Comparison of ENCODE assay signal across 17 cellular contexts in genomic region chr12:20000229-20000869, GRCh38.
DNase-seq lines count a peak whose midpoint lies in the region; TF ChIP-seq lines count a peak whose summit lies in the region.
"Had no signal": no experiment of that assay in that cellular context is flagged by ENCODE, and none has a peak within 500 bp of the region (broad histone marks: within the 10 kb centered on the region; RNA-seq: fewer than 3 reads in every experiment).

No MANE protein-coding gene starts in this region.

- DNase-seq in COLO829 (ENCODE audit: low spot score) (peak; percentile 30), NCI-H1436 (lab: John Stamatoyannopoulos, UW) (peak; percentile 48), choroid plexus epithelial cell (ENCODE audit: low read depth) (peak; percentile 28), iris pigment epithelial cell (ENCODE audit: low read depth) (peak; percentile 13), coronary artery (ENCODE audit: low spot score) (no peak), iPS-NIHi11 (ENCODE audit: low spot score) (no peak), GM23248 (no peak)
- DNase-seq: activated CD8-positive, alpha-beta T cell treated with anti-CD3 and anti-CD28 coated beads for 36 hours; activated naive CD4-positive, alpha-beta T cell treated with anti-CD3 and anti-CD28 coated beads, Interleukin-2, amount 50 U/mL, for 16 hours; activated T-cell treated with anti-CD3 and anti-CD28 coated beads, Interleukin-2, amount 50 U/mL, for 24 hours; effector CD8-positive, alpha-beta T cell; NCI-H1417 treated with DMSO at 0.1 percent for 48 hours; NCI-H226; ovary; SW 1271 had no signal

- H3K27ac ChIP-seq in coronary artery (no peak overlapping the region), GM23248 (no peak overlapping the region)
- H3K27ac ChIP-seq: esophagus muscularis mucosa, ovary had no signal

- no peaks in the 10 kb centered on the region for H3K9me2 ChIP-seq in GM23248 (ENCODE audit: insufficient read depth)

- no peaks in the 10 kb centered on the region for H3K27me3 ChIP-seq in GM23248 (replicated peaks; ENCODE audit: insufficient read depth)
- H3K27me3 ChIP-seq: esophagus muscularis mucosa, ovary had no signal

- no peaks in the 10 kb centered on the region for H3K36me3 ChIP-seq in GM23248 (ENCODE audit: low read depth)
- H3K36me3 ChIP-seq: esophagus muscularis mucosa, ovary had no signal

- no peak overlapping the region for H3K9ac ChIP-seq in GM23248

- H3K4me3 ChIP-seq in choroid plexus epithelial cell (ENCODE audit: low read depth, low read length) (no peak overlapping the region), coronary artery (no peak overlapping the region), GM23248 (no peak overlapping the region)
- H3K4me3 ChIP-seq: esophagus muscularis mucosa, lung, ovary had no signal

- WGBS in GM23248 (ENCODE audit: low coverage in 1 of 2, low lambda C conversion rate in 2 of 2, missing lambda C conversion rate in 2 of 2), 2 experiments = 44 to 50% methylated on average over 4 of the region's 4 CpGs

- TF ChIP-seq CTCF in choroid plexus epithelial cell (conservative IDR thresholded peaks at IDR 0.05; ENCODE audit: low read depth, low read length) (no peak), coronary artery (IDR thresholded peaks at IDR 0.05) (no peak)

- no peaks in the 10 kb centered on the region; the same call in 1 of the 2 replicates for H3F3A ChIP-seq in GM23248 (ENCODE audit: insufficient read depth)

- peaks cover 19% of the 10 kb centered on the region; the same call in 1 of the 2 replicates for H3K4me1 ChIP-seq in GM23248 (ENCODE audit: insufficient read depth)
- H3K4me1 ChIP-seq: esophagus muscularis mucosa had no signal

- no peak overlapping the region for H3K4me2 ChIP-seq in GM23248 (ENCODE audit: unreplicated experiment)

- H4K20me1 ChIP-seq in GM23248 (ENCODE audit: insufficient read depth) = no peaks in the 10 kb centered on the region

- no peak overlapping the region for H2AFZ ChIP-seq in GM23248

- H3K79me2 ChIP-seq in GM23248 (ENCODE audit: insufficient read depth) = no peaks in the 10 kb centered on the region

- no peaks in the 10 kb centered on the region for H3K9me3 ChIP-seq in GM23248 (ENCODE audit: low read depth)
- H3K9me3 ChIP-seq: esophagus muscularis mucosa, ovary had no signal

- in situ Hi-C loops in GM23248 (cut with MboI) = no loop called here

Comparison
In these comparisons a context has a peak if more than half of its experiments do, and no peak if none do; other contexts are left out.
1. DNase-seq: peak in COLO829 (single experiment), NCI-H1436 (single experiment), choroid plexus epithelial cell (single experiment) and iris pigment epithelial cell (single experiment); none in coronary artery (single experiment), iPS-NIHi11 (single experiment) and GM23248 (single experiment).